Comparison of ENCODE assay signal across 21 cellular contexts in genomic region chr2:148978736-148979135, GRCh38. TPM values are rescaled to one million over a fixed set of nuclear protein-coding genes. Genes with fewer than 3 reads are reported as not detected.
DNase-seq lines count a peak whose midpoint lies in the region; ATAC-seq and TF ChIP-seq lines count a peak whose summit lies in the region.
"Had no signal": no experiment of that assay in that cellular context is flagged by ENCODE, and none has a peak within 500 bp of the region (broad histone marks: within the 10 kb centered on the region; RNA-seq: fewer than 3 reads in every experiment).

No MANE protein-coding gene starts in this region.

- WGBS in right lobe of liver (ENCODE audit: insufficient coverage, low coverage, low lambda C conversion rate, missing lambda C conversion rate) = 12% methylated on average over 2 of the region's 2 CpGs
- 32 to 41% methylated on average over 2 of the region's 2 CpGs for WGBS in body of pancreas, 2 donors

- H3K4me1 Mint-ChIP-seq in chondrocyte (ENCODE audit: low read depth) = peaks cover 20% of the 10 kb centered on the region

- ATAC-seq in right lobe of liver = peak; percentile 44 to 81 (median 66)
- ATAC-seq in GM19324 (IDR thresholded peaks at IDR 0.05; ENCODE audit: low FRiP score, unreplicated experiment) = no peak
- no peak for ATAC-seq in body of pancreas
- ATAC-seq in PC-3 = no peak
- ATAC-seq: activated naive CD4-positive, alpha-beta T cell treated with anti-CD3 and anti-CD28 coated beads, Interleukin-2, amount 50 U/mL, for 72 hours; lower lobe of right lung; natural killer cell treated with Interleukin-12 subunit alpha and Interleukin-12 subunit beta and Interleukin-15 and Interleukin-18, amount 100 ng/mL, for 72 hours had no signal

- no peaks in the 10 kb centered on the region for H3K79me2 ChIP-seq in PC-3 (ENCODE audit: low read length)

- H3K27me3 Mint-ChIP-seq in chondrocyte (ENCODE audit: low read depth) = no peaks in the 10 kb centered on the region
- H3K27me3 Mint-ChIP-seq: activated T-cell treated with anti-CD3 and anti-CD28 coated beads, Interleukin-2, amount 50 U/mL, for 24 hours; stimulated activated naive CD8-positive, alpha-beta T cell treated with anti-CD3 and anti-CD28 coated beads, Interleukin-15, Interleukin-2, amounts not matched to agents 100 ng/mL and 50 ng/mL, for 24 hours had no signal

- no peaks in the 10 kb centered on the region for H4K20me1 ChIP-seq in PC-3 (ENCODE audit: low read length)

- no peaks in the 10 kb centered on the region for H3K9me2 ChIP-seq in PC-3 (replicated peaks; ENCODE audit: low read length)

- H3K9me3 Mint-ChIP-seq in chondrocyte (ENCODE audit: low read depth) = no peaks in the 10 kb centered on the region
- H3K9me3 Mint-ChIP-seq: activated naive CD4-positive, alpha-beta T cell treated with anti-CD3 and anti-CD28 coated beads, Interleukin-2, amount 50 U/mL, for 72 hours; activated T-cell treated with anti-CD3 and anti-CD28 coated beads, Interleukin-2, amount 50 U/mL, for 24 hours; natural killer cell treated with Interleukin-12 subunit alpha and Interleukin-12 subunit beta and Interleukin-15 and Interleukin-18, amount 100 ng/mL, for 72 hours; stimulated activated naive CD8-positive, alpha-beta T cell treated with anti-CD3 and anti-CD28 coated beads, Interleukin-15, Interleukin-2, amounts not matched to agents 100 ng/mL and 50 ng/mL, for 24 hours had no signal

- no peak overlapping the region for H2AFZ ChIP-seq in PC-3 (ENCODE audit: low read length)
- H2AFZ ChIP-seq: PC-9 had no signal

- TF ChIP-seq POLR2A in right lobe of liver (IDR thresholded peaks at IDR 0.05) (no peak), body of pancreas (IDR thresholded peaks at IDR 0.05) (no peak)

- peaks cover 1% of the 10 kb centered on the region for H3K36me3 Mint-ChIP-seq in chondrocyte (ENCODE audit: low read depth)
- H3K36me3 Mint-ChIP-seq: natural killer cell treated with Interleukin-12 subunit alpha and Interleukin-12 subunit beta and Interleukin-15 and Interleukin-18, amount 100 ng/mL, for 72 hours had no signal

- H3K4me3 ChIP-seq in right lobe of liver (no peak overlapping the region), body of pancreas (no peak overlapping the region), PC-3 (ENCODE audit: low read length) (no peak overlapping the region)
- H3K4me3 ChIP-seq: lower lobe of right lung, PC-9, vagina had no signal

- no peaks in the 10 kb centered on the region for H3K27me3 ChIP-seq in right lobe of liver
- H3K27me3 ChIP-seq in body of pancreas = no peaks in the 10 kb centered on the region
- H3K27me3 ChIP-seq in PC-3 (ENCODE audit: low read length) = no peaks in the 10 kb centered on the region
- H3K27me3 ChIP-seq: vagina had no signal

- intact Hi-C loops in right lobe of liver (cut with DNase I) = no loop called here
- intact Hi-C loops in body of pancreas (cut with DNase I) = no loop called here
- intact Hi-C loops in PC-3 (cut with micrococcal nuclease) = no loop called here

- no peaks in the 10 kb centered on the region for H3K36me3 ChIP-seq in right lobe of liver
- no peaks in the 10 kb centered on the region for H3K36me3 ChIP-seq in body of pancreas (replicated peaks in 1 of 2; ENCODE audit: insufficient read depth in 1 of 2, low read depth in 2 of 2)
- no peaks in the 10 kb centered on the region for H3K36me3 ChIP-seq in PC-3 (ENCODE audit: low read depth, low read length)
- H3K36me3 ChIP-seq: lower lobe of right lung, vagina had no signal

- H3K4me1 ChIP-seq in right lobe of liver = peaks cover 0 to 9% (median 2%) of the 10 kb centered on the region in 4 donors
- H3K4me1 ChIP-seq in body of pancreas = no peaks in the 10 kb centered on the region
- no peaks in the 10 kb centered on the region for H3K4me1 ChIP-seq in PC-3 (ENCODE audit: insufficient read depth, low read length)

- no peak overlapping the region for H3K4me3 Mint-ChIP-seq in chondrocyte (ENCODE audit: unreplicated experiment)
- H3K4me3 Mint-ChIP-seq: activated T-cell treated with anti-CD3 and anti-CD28 coated beads, Interleukin-2, amount 50 U/mL, for 24 hours; natural killer cell treated with Interleukin-12 subunit alpha and Interleukin-12 subunit beta and Interleukin-15 and Interleukin-18, amount 100 ng/mL, for 72 hours; stimulated activated naive CD8-positive, alpha-beta T cell treated with anti-CD3 and anti-CD28 coated beads, Interleukin-15, Interleukin-2, amounts not matched to agents 100 ng/mL and 50 ng/mL, for 24 hours had no signal

- CTCF ChIA-PET in PC-3 (lab: Charles Lee) = no interaction called here

- no peaks in the 10 kb centered on the region for H3F3A ChIP-seq in PC-3 (ENCODE audit: low read length, unreplicated experiment)

- H3K9ac ChIP-seq in PC-3 (ENCODE audit: low read length) = no peak overlapping the region

- no peak overlapping the region for H3K27ac ChIP-seq in right lobe of liver
- no peak overlapping the region for H3K27ac ChIP-seq in body of pancreas
- no peak overlapping the region for H3K27ac ChIP-seq in PC-3 (ENCODE audit: low read length)
- H3K27ac ChIP-seq: lower lobe of right lung, PC-9, vagina had no signal

- H3K4me2 ChIP-seq in PC-3 (ENCODE audit: low read length) = no peak overlapping the region
- H3K4me2 ChIP-seq: PC-9 had no signal

- BruUV-seq in PC-3 (replicated peaks; lab: Mats Ljungman, UMichigan) = no TSS peak

- H3K9me3 ChIP-seq in right lobe of liver (no peaks in the 10 kb centered on the region), body of pancreas (no peaks in the 10 kb centered on the region), PC-3 (ENCODE audit: low read length) (no peaks in the 10 kb centered on the region)
- H3K9me3 ChIP-seq: lower lobe of right lung, vagina had no signal

- H3K27ac Mint-ChIP-seq in chondrocyte (ENCODE audit: unreplicated experiment) = peak overlapping the region; percentile 51
- H3K27ac Mint-ChIP-seq: activated naive CD4-positive, alpha-beta T cell treated with anti-CD3 and anti-CD28 coated beads, Interleukin-2, amount 50 U/mL, for 72 hours; activated T-cell treated with anti-CD3 and anti-CD28 coated beads, Interleukin-2, amount 50 U/mL, for 24 hours; natural killer cell treated with Interleukin-12 subunit alpha and Interleukin-12 subunit beta and Interleukin-15 and Interleukin-18, amount 100 ng/mL, for 72 hours; stimulated activated naive CD8-positive, alpha-beta T cell treated with anti-CD3 and anti-CD28 coated beads, Interleukin-15, Interleukin-2, amounts not matched to agents 100 ng/mL and 50 ng/mL, for 24 hours had no signal

- DNase-seq in AG20443 (ENCODE audit: low spot score) (peak; percentile 27), NCI-H1694 treated with DMSO at 0.1 percent for 48 hours (lab: John Stamatoyannopoulos, UW) (peak; percentile 64), chondrocyte (ENCODE audit: low spot score) (no peak), right lobe of liver (no peak), SHP77 treated with DMSO at 0.1 percent for 48 hours (lab: John Stamatoyannopoulos, UW) (no peak), body of pancreas (no peak), PC-3 (no peak)
- DNase-seq: activated CD4-positive, alpha-beta T cell treated with anti-CD3 and anti-CD28 coated beads, Interleukin-2, amount 50 U/mL, for 4 hours; activated T-cell treated with anti-CD3 and anti-CD28 coated beads, Interleukin-2, amount 50 U/mL, for 24 hours; Karpas-422; lower lobe of right lung; NCI-H146; NCI-H510A treated with DMSO at 0.1 percent for 48 hours; PC-9; stimulated activated CD4-positive, alpha-beta T cell treated with anti-CD3 and anti-CD28 coated beads, Interleukin-15, amount 100 ng/mL, for 24 hours had no signal

- TF ChIP-seq CTCF in chondrocyte (IDR thresholded peaks at IDR 0.05) (no peak), right lobe of liver (IDR thresholded peaks at IDR 0.05) (no peak), body of pancreas (IDR thresholded peaks at IDR 0.05) (no peak), PC-3 (conservative IDR thresholded peaks at IDR 0.05; ENCODE audit: low read depth, low read length) (no peak)

- POLR2A ChIA-PET in PC-3 (lab: Charles Lee; ENCODE audit: unreplicated experiment) = no interaction called here

RNA-seq across cellular contexts. Expression of gene LYPD6B, which starts 59.8 kb away (rescaled TPM):
- total RNA-seq in chondrocyte (0.36 to 1.2 TPM in 2 of 3 replicates, not detected in the other), right lobe of liver (under 1 TPM in 2 of 6 experiments, not detected in 4; 0.30 to 0.31 TPM), body of pancreas (1 to 10 TPM; 9.3 to 9.9 TPM), PC-3 (2014; rRNA removed) (1.9 and 2.0 TPM in 2 replicates)
- total RNA-seq: activated naive CD4-positive, alpha-beta T cell treated with anti-CD3 and anti-CD28 coated beads, Interleukin-2, amount 50 U/mL, for 72 hours; natural killer cell treated with Interleukin-12 subunit alpha and Interleukin-12 subunit beta and Interleukin-15 and Interleukin-18, amount 100 ng/mL, for 72 hours; pulmonary artery endothelial cell had no signal

Comparison
In these comparisons a context has a peak if more than half of its experiments do, and no peak if none do; other contexts are left out.
1. DNase-seq: peak in AG20443 (single experiment) and NCI-H1694 treated with DMSO at 0.1 percent for 48 hours (single experiment); none in chondrocyte (single experiment), right lobe of liver (0 of 3), SHP77 treated with DMSO at 0.1 percent for 48 hours (single experiment), body of pancreas (0 of 4) and PC-3 (single experiment).
2. ATAC-seq: peak in right lobe of liver (4 of 4); none in GM19324 (single experiment), body of pancreas (single experiment) and PC-3 (single experiment).